Comparison of ENCODE assay signal across 1 cellular context in genomic region chr4:143348233-143349077, GRCh38.
TF ChIP-seq lines count a peak whose summit lies in the region.

No MANE protein-coding gene starts in this region.

TF ChIP-seq in H1, 55 proteins besides CTCF, POLR2A, EP300 and RAD21:
- TF ChIP-seq BACH1 (IDR thresholded peaks at IDR 0.05; ENCODE audit: low read length), result no peak
- no peak for TF ChIP-seq GTF2F1 (IDR thresholded peaks at IDR 0.05; ENCODE audit: borderline replicate concordance, low read depth, low read length)
- TF ChIP-seq CBX5 (IDR thresholded peaks at IDR 0.05; ENCODE audit: low read depth, low read length), result no peak
- no peak for TF ChIP-seq ATF3 (IDR thresholded peaks at IDR 0.05; ENCODE audit: insufficient read depth, low read depth, low read length)
